17 cellular contexts compared by ENCODE assay signal in the genomic region with DNA sequence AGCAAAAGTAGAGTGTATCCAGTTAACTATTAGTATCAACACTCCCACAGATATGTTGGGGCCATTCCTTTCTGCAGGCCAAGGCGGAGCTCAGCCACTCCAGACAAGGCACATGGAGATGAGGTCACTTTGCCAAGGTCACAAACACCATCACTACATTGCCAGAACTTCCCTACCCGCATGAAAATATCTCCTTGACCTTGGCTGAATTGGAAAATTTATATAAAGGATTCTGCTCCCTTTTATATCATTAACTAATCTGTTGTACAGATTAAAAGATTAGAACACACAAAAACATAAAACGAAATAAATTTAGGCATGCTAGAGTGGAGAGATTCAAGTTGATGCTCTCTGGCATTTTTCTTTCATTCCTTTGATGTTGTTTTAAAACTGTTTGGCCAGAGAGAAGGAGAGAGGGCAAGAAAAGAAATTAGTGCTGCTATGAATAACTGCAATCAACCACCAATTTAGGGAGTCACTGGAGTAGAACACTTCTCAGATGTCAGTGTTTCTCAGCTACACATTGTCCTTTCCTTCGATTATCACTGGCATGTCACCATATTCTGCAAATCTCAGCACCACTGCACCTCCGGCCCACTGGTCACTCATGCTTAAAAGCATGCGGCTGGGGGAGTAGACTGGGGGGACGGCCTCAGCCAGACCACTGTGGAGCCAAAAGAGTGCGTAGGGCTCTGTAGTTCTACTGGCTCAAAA.
A peak's percentile ranks its signal among the peaks of the same experiment; 100 is the strongest.
DNase-seq lines count a peak whose midpoint lies in the region; ATAC-seq, FAIRE-seq and TF ChIP-seq lines count a peak whose summit lies in the region.
"Had no signal": no experiment of that assay in that cellular context is flagged by ENCODE, and none has a peak within 500 bp of the region (broad histone marks: within the 10 kb centered on the region; RNA-seq: fewer than 3 reads in every experiment).

No MANE protein-coding gene starts in this region.

- CTCF ChIA-PET in activated CD8-positive, alpha-beta T cell treated with anti-CD3 and anti-CD28 coated beads for 36 hours (lab: Charles Lee) = no interaction called here

- H3K9me3 Mint-ChIP-seq in mesothelial cell of epicardium = no peaks in the 10 kb centered on the region
- H3K9me3 Mint-ChIP-seq in activated CD8-positive, alpha-beta T cell treated with anti-CD3 and anti-CD28 coated beads for 36 hours = no peaks in the 10 kb centered on the region
- H3K9me3 Mint-ChIP-seq: activated T-cell treated with anti-CD3 and anti-CD28 coated beads, Interleukin-2, amount 50 U/mL, for 4 hours had no signal

- H3K4me1 Mint-ChIP-seq in mesothelial cell of epicardium = peaks cover 12% of the 10 kb centered on the region
- H3K4me1 Mint-ChIP-seq in activated CD8-positive, alpha-beta T cell treated with anti-CD3 and anti-CD28 coated beads for 36 hours (ENCODE audit: low read depth) = no peaks in the 10 kb centered on the region
- H3K4me1 Mint-ChIP-seq: B cell had no signal

- peak; percentile 96 for FAIRE-seq in GM18507 (lab: Jason Lieb, UNC)
- FAIRE-seq: HepG2 had no signal

- no peak overlapping the region for H3K4me3 Mint-ChIP-seq in mesothelial cell of epicardium
- H3K4me3 Mint-ChIP-seq in activated CD8-positive, alpha-beta T cell treated with anti-CD3 and anti-CD28 coated beads for 36 hours = no peak overlapping the region
- H3K4me3 Mint-ChIP-seq: activated T-cell treated with anti-CD3 and anti-CD28 coated beads, Interleukin-2, amount 50 U/mL, for 4 hours; B cell had no signal

- H3K36me3 Mint-ChIP-seq in mesothelial cell of epicardium = no peaks in the 10 kb centered on the region
- no peaks in the 10 kb centered on the region for H3K36me3 Mint-ChIP-seq in activated CD8-positive, alpha-beta T cell treated with anti-CD3 and anti-CD28 coated beads for 36 hours (ENCODE audit: low read depth)

- POLR2A ChIA-PET in activated CD8-positive, alpha-beta T cell treated with anti-CD3 and anti-CD28 coated beads for 36 hours (lab: Charles Lee) = no interaction called here

- DNase-seq in GM18507 (ENCODE audit: extremely low spot score, insufficient read length, low read depth) = peak; percentile 14
- DNase-seq in mesothelial cell of epicardium (ENCODE audit: low spot score in 2 of 2, unreplicated experiment in 2 of 2) = no peak
- DNase-seq in stimulated activated naive CD4-positive, alpha-beta T cell (lab: John Stamatoyannopoulos, UW) = no peak
- DNase-seq in activated CD8-positive, alpha-beta T cell treated with anti-CD3 and anti-CD28 coated beads for 36 hours = no peak
- no peak for DNase-seq in EL
- DNase-seq: activated T-cell treated with anti-CD3 and anti-CD28 coated beads, Interleukin-2, amount 50 U/mL, for 4 hours; DMS79 treated with DMSO at 0.1 percent for 48 hours; head of caudate nucleus; left cardiac atrium; NCI-H1048; stimulated activated naive CD8-positive, alpha-beta T cell treated with anti-CD3 and anti-CD28 coated beads, Interleukin-15, Interleukin-2, amounts not matched to agents 100 U/mL and 50 U/mL, for 24 hours; T-helper 1 cell had no signal

- no peak for TF ChIP-seq CTCF in mesothelial cell of epicardium (IDR thresholded peaks at IDR 0.05; ENCODE audit: unreplicated experiment)
- no peak for TF ChIP-seq CTCF in activated CD8-positive, alpha-beta T cell treated with anti-CD3 and anti-CD28 coated beads for 36 hours (IDR thresholded peaks at IDR 0.05)

- peak overlapping the region; percentile 55 for H3K27ac Mint-ChIP-seq in mesothelial cell of epicardium
- H3K27ac Mint-ChIP-seq in activated CD8-positive, alpha-beta T cell treated with anti-CD3 and anti-CD28 coated beads for 36 hours = no peak overlapping the region
- H3K27ac Mint-ChIP-seq: B cell had no signal

- ATAC-seq in GM21528 (IDR thresholded peaks at IDR 0.05; ENCODE audit: low FRiP score, unreplicated experiment) (peak; percentile 40), HG03432 (IDR thresholded peaks at IDR 0.05; ENCODE audit: unreplicated experiment) (peak; percentile 42), GM19035 (IDR thresholded peaks at IDR 0.05; ENCODE audit: unreplicated experiment) (no peak)
- no peak for ATAC-seq in activated CD8-positive, alpha-beta T cell treated with anti-CD3 and anti-CD28 coated beads for 36 hours
- ATAC-seq: activated T-cell treated with anti-CD3 and anti-CD28 coated beads, Interleukin-2, amount 50 U/mL, for 4 hours; HepG2; left cardiac atrium; stimulated activated naive CD8-positive, alpha-beta T cell treated with anti-CD3 and anti-CD28 coated beads, Interleukin-15, Interleukin-2, amounts not matched to agents 100 U/mL and 50 U/mL, for 24 hours had no signal

- intact Hi-C loops in activated CD8-positive, alpha-beta T cell treated with anti-CD3 and anti-CD28 coated beads for 36 hours (cut with micrococcal nuclease) = no loop called here

- H3K27me3 Mint-ChIP-seq in mesothelial cell of epicardium (ENCODE audit: low read depth) = no peaks in the 10 kb centered on the region
- H3K27me3 Mint-ChIP-seq in activated CD8-positive, alpha-beta T cell treated with anti-CD3 and anti-CD28 coated beads for 36 hours = peaks cover 3% of the 10 kb centered on the region

Comparison
In these comparisons a context has a peak if more than half of its experiments do, and no peak if none do; other contexts are left out.
1. ATAC-seq: peak in GM21528 (single experiment) and HG03432 (single experiment); none in GM19035 (single experiment) and activated CD8-positive, alpha-beta T cell treated with anti-CD3 and anti-CD28 coated beads for 36 hours (single experiment).